In the genomic region with DNA sequence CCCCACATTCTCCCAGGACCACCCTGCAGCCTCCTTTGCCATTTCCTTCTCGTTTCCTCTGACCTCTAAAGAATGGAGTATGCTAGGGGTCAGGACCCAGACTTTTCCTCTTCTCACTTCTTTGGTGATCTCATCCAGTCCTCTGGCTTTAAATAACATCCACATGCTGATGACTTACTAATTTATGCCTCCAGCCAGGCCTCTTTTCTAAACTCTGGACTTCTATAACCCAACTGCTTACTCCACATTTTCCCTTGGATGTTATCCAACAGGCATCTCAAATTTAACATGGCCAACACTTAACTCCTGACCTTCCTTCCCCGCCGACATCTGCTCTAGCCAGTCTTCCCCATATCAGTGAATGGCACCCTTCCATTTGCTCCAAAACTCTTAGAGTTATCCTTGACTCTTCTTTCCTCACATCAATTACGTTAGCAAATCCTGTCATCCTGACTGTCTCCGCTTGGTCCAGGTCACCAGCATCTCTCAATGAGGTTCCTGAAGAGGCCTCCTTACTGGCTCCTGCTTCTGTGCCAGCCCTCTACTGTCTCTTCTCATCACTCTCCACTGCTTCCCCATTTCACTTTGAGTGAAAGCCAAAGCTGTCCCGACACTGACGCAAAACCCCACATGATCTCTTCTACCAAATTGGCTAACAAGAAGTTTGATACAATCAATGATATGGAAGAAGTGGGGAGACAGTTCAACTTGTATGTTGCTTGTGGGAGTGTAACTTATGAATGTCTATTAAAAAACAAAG, we compare ENCODE assay signal across 9 cellular contexts. TPM values are rescaled to one million over a fixed set of nuclear protein-coding genes. Genes with fewer than 3 reads are reported as not detected.
DNase-seq lines count a peak whose midpoint lies in the region; ATAC-seq, FAIRE-seq and TF ChIP-seq lines count a peak whose summit lies in the region.
"Had no signal": no experiment of that assay in that cellular context is flagged by ENCODE, and none has a peak within 500 bp of the region (broad histone marks: within the 10 kb centered on the region; RNA-seq: fewer than 3 reads in every experiment).

No MANE protein-coding gene starts in this region.

- 44 to 48% methylated on average over 7 of the region's 7 CpGs for WGBS in lower leg skin, 2 donors

- in situ Hi-C loops in astrocyte of the cerebellum (cut with HindIII; ENCODE audit: low sequenced_read_pairs), result no loop called here

- TF ChIP-seq POLR2A in lower leg skin (IDR thresholded peaks at IDR 0.05), result no peak
- TF ChIP-seq POLR2A in H54 (IDR thresholded peaks at IDR 0.05; ENCODE audit: low read depth, low read length), result no peak

- ATAC-seq in thoracic aorta (ENCODE audit: insufficient number of reproducible peaks, low FRiP score, low read depth), result peak; percentile 82
- ATAC-seq: effector memory CD8-positive, alpha-beta T cell; Panc1 had no signal

- no peaks in the 10 kb centered on the region for H3K36me3 ChIP-seq in thoracic aorta

- no peak for FAIRE-seq in H54 (lab: Jason Lieb, UNC)

- H3K4me1 ChIP-seq in thoracic aorta (ENCODE audit: control insufficient read depth in 1 of 2, low read depth in 2 of 2), result peaks cover 16 to 20% of the 10 kb centered on the region in 2 donors

- H3K27ac ChIP-seq in thoracic aorta, result peak overlapping the region; percentile 23 to 56

- H3K4me3 ChIP-seq in astrocyte of the cerebellum (ENCODE audit: low read depth, low read length), result no peak overlapping the region
- H3K4me3 ChIP-seq in thoracic aorta, result no peak overlapping the region
- no peak overlapping the region for H3K4me3 ChIP-seq in lower leg skin (ENCODE audit: low read depth, poor library complexity, severe bottlenecking)

- no peaks in the 10 kb centered on the region for H3K9me3 ChIP-seq in thoracic aorta

- H3K27me3 ChIP-seq in thoracic aorta (replicated peaks; ENCODE audit: insufficient read depth), result no peaks in the 10 kb centered on the region

- DNase-seq in LHCN-M2 (ENCODE audit: low read depth) (peak; percentile 82), astrocyte of the cerebellum (ENCODE audit: low read depth) (peak; percentile 28), left kidney (ENCODE audit: low read depth, low spot score) (peak; percentile 62), thoracic aorta (ENCODE audit: low spot score) (no peak), lower leg skin (ENCODE audit: low spot score in 2 of 2) (no peak), COR-L47 (lab: John Stamatoyannopoulos, UW) (no peak), H54 (ENCODE audit: insufficient read length, low spot score) (no peak)
- DNase-seq: effector memory CD8-positive, alpha-beta T cell had no signal

- TF ChIP-seq CTCF in astrocyte of the cerebellum (IDR thresholded peaks at IDR 0.05; ENCODE audit: low read depth, low read length, missing control alignments) (no peak), thoracic aorta (IDR thresholded peaks at IDR 0.05) (no peak), lower leg skin (IDR thresholded peaks at IDR 0.05) (no peak)

- intact Hi-C loops in lower leg skin (cut with DNase I; ENCODE audit: low total_unique reads), result no loop called here

RNA-seq across cellular contexts. Expression of a gene that starts 42.7 kb away (rescaled TPM):
- total RNA-seq in LHCN-M2 (2014; rRNA removed) (413 and 429 TPM in 2 replicates), thoracic aorta (100 to 1,000 TPM; 232 to 244 TPM), lower leg skin (100 to 1,000 TPM; 238 to 407 (median 319) TPM)
- polyA plus RNA-seq in LHCN-M2 (2012), result 355 TPM

RNA-seq across cellular contexts. Expression of a gene that starts 44.1 kb away (rescaled TPM):
- total RNA-seq in LHCN-M2 (2014; rRNA removed), result 27.8 and 29.8 TPM in 2 replicates
- 18.6 TPM for polyA plus RNA-seq in LHCN-M2 (2012)
- total RNA-seq in thoracic aorta, result 10 to 100 TPM; 34.9 to 38.0 TPM
- 10 to 100 TPM in 1 of 4 donors, 1 to 10 TPM in 3; 6.1 to 12.9 (median 9.0) TPM for total RNA-seq in lower leg skin

RNA-seq across cellular contexts. Expression of a gene that starts 58.8 kb away (rescaled TPM):
- total RNA-seq in LHCN-M2 (2014; rRNA removed) (2.5 and 2.9 TPM in 2 replicates), thoracic aorta (1 to 10 TPM; 1.6 to 2.7 TPM), lower leg skin (1 to 10 TPM; 3.2 to 7.4 (median 6.3) TPM)
- 1.7 TPM for polyA plus RNA-seq in LHCN-M2 (2012)

Comparison
In these comparisons a context has a peak if more than half of its experiments do, and no peak if none do; other contexts are left out.
1. DNase-seq: peak in LHCN-M2 (single experiment), astrocyte of the cerebellum (single experiment) and left kidney (single experiment); none in thoracic aorta (single experiment), lower leg skin (0 of 2), COR-L47 (single experiment) and H54 (single experiment).